ENCODE assay signal across 14 cellular contexts in the genomic region with DNA sequence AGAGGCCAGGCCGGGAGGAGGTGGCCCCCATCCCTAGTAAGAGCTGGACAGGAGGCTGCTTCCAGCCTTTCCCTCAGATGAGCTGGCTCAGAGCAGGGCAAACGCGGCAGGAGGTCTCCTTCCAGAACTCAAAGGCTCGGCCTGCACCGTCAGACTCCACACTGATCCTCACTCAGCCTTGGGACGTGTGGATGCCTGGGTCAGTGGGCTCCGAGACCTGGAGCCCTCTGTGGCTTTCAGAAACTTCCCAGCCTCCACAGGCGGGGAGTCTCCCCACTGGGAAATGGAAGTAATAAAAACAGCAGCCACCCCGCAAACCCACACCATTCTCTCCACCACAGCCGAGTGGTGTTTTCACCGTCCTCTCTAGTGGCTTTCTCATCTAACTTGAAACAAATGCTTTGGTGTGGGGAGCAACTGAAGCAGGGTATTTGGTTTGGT. TPM values are rescaled to one million over a fixed set of nuclear protein-coding genes. Genes with fewer than 3 reads are reported as not detected.
DNase-seq lines count a peak whose midpoint lies in the region; ATAC-seq, FAIRE-seq and TF ChIP-seq lines count a peak whose summit lies in the region.
"Had no signal": no experiment of that assay in that cellular context is flagged by ENCODE, and none has a peak within 500 bp of the region (broad histone marks: within the 10 kb centered on the region; RNA-seq: fewer than 3 reads in every experiment).

No MANE protein-coding gene starts in this region.

- no peak for TF ChIP-seq POLR2A in IMR-90 (IDR thresholded peaks at IDR 0.05; ENCODE audit: low read depth, low read length)
- TF ChIP-seq POLR2A in GM12878 (IDR thresholded peaks at IDR 0.05; ENCODE audit: low read depth, low read length): no peak

- peak in 1 of 7 experiments; percentile 21 for DNase-seq in CD8-positive, alpha-beta T cell
- DNase-seq in IMR-90 (no peak), GM12878 (ENCODE audit: low read depth, low spot score) (no peak), osteoblast (ENCODE audit: insufficient read length, low spot score, missing footprints) (no peak), ACHN (no peak), kidney glomerular epithelial cell (lab: John Stamatoyannopoulos, UW) (no peak), NCI-H1105 (lab: John Stamatoyannopoulos, UW) (no peak)
- DNase-seq: foreskin keratinocyte, left lung, MG63, NCI-H2081 treated with DMSO at 0.1 percent for 48 hours, testis had no signal

- BruUV-seq in IMR-90 (replicated peaks; lab: Mats Ljungman, UMichigan) (no TSS peak), GM12878 (replicated peaks; lab: Mats Ljungman, UMichigan) (no TSS peak)

- SMC1A ChIA-PET in GM12878 (lab: Charles Lee; ENCODE audit: uncharacterized antibody, unreplicated experiment): interaction anchor here (2.8 to 3.0 kb wide), 2 partner anchors 13 to 54 kb away, joined by 9 to 15 read pairs; partner anchors contain the start of gene INPP5D

- no peaks in the 10 kb centered on the region for H3K79me1 ChIP-seq in IMR-90 (ENCODE audit: low read depth in 1 of 2, low read length in 2 of 2)

- dilution Hi-C loops in IMR-90 (cut with HindIII; ENCODE audit: low sequenced_read_pairs, unreplicated experiment): no loop called here

- intact Hi-C loops in CD8-positive, alpha-beta T cell (cut with DNase I, micrococcal nuclease): no loop called here
- intact Hi-C loops in IMR-90 (cut with micrococcal nuclease) (no loop called here), GM12878 (cut with micrococcal nuclease; ENCODE audit: unreplicated experiment) (no loop called here)

- TF ChIP-seq EP300 in GM12878 (IDR thresholded peaks at IDR 0.05; ENCODE audit: borderline replicate concordance in 1 of 2, control insufficient read depth in 1 of 2, low read depth in 2 of 2, low read length in 2 of 2): no peak

- no peaks in the 10 kb centered on the region for H3K9me1 ChIP-seq in IMR-90 (ENCODE audit: insufficient read depth, low read length)

- H3K36me3 Mint-ChIP-seq in CD8-positive, alpha-beta T cell: peaks cover 43% of the 10 kb centered on the region

- no peak overlapping the region for H3K4me2 ChIP-seq in IMR-90 (ENCODE audit: low read depth, low read length)
- H3K4me2 ChIP-seq in GM12878 (ENCODE audit: control insufficient read depth, insufficient read depth): no peak overlapping the region
- no peak overlapping the region for H3K4me2 ChIP-seq in osteoblast (ENCODE audit: insufficient read depth, low read length)

- no peak overlapping the region for H4K91ac ChIP-seq in IMR-90 (ENCODE audit: insufficient read depth, low read depth, low read length)

- H4K20me1 ChIP-seq in IMR-90 (ENCODE audit: insufficient read depth, low read length): no peaks in the 10 kb centered on the region
- H4K20me1 ChIP-seq in GM12878 (ENCODE audit: control insufficient read depth, insufficient read depth): peaks cover 3% of the 10 kb centered on the region; the same call in 1 of the 2 replicates
- H4K20me1 ChIP-seq in osteoblast (ENCODE audit: insufficient read depth, low read length): no peaks in the 10 kb centered on the region

- H3K36me3 ChIP-seq in CD8-positive, alpha-beta T cell (ENCODE audit: insufficient read depth, low read length): no peaks in the 10 kb centered on the region
- H3K36me3 ChIP-seq in IMR-90 (ENCODE audit: control insufficient read depth, insufficient read depth, low read length) (no peaks in the 10 kb centered on the region), GM12878 (ENCODE audit: control insufficient read depth in 2 of 2, insufficient read depth in 2 of 2, low read length in 1 of 2) (peaks cover 16 to 26% of the 10 kb centered on the region in 2 experiments; a peak in 3 of 4 replicates), osteoblast (ENCODE audit: insufficient read depth, low read length) (no peaks in the 10 kb centered on the region)
- H3K36me3 ChIP-seq: MG63 had no signal

- no peak overlapping the region for H3K23ac ChIP-seq in IMR-90 (ENCODE audit: low read depth, low read length)

- CTCF ChIA-PET in CD8-positive, alpha-beta T cell (lab: Charles Lee): interaction anchor here (0.8 to 2.4 kb wide), 2 partner anchors 60 to 197 kb away, joined by 3 to 13 read pairs; no protein-coding TSS in a partner anchor
- CTCF ChIA-PET in IMR-90 (lab: Yijun Ruan, JAX) (no interaction called here), GM12878 (lab: Yijun Ruan, JAX) (interaction anchor here (1.9 kb wide), 1 partner anchor 54 kb away, joined by 7 read pairs; the partner anchor contains the start of gene INPP5D)

- no peak overlapping the region for H2BK120ac ChIP-seq in IMR-90 (ENCODE audit: low read depth, low read length)

- no peak overlapping the region for H3K18ac ChIP-seq in IMR-90 (ENCODE audit: low read depth, low read length)

- no peak for TF ChIP-seq CTCF in CD8-positive, alpha-beta T cell (IDR thresholded peaks at IDR 0.05)
- TF ChIP-seq CTCF in IMR-90 (conservative IDR thresholded peaks at IDR 0.05; ENCODE audit: low read depth, low read length) (no peak), GM12878 (IDR thresholded peaks at IDR 0.05 in 2 of 3, conservative IDR thresholded peaks at IDR 0.05 in 1 of 3; ENCODE audit: control insufficient read depth in 2 of 3, extremely low read depth in 1 of 3, insufficient read depth in 1 of 3, low read depth in 3 of 3, low read length in 3 of 3) (no peak), osteoblast (IDR thresholded peaks at IDR 0.05; ENCODE audit: extremely low read depth, low read depth, low read length) (no peak)

- FAIRE-seq in GM12878 (lab: Jason Lieb, UNC): no peak
- FAIRE-seq: TTC549 had no signal

- H3K4me1 ChIP-seq in CD8-positive, alpha-beta T cell (ENCODE audit: insufficient read depth, low read length): peaks cover 56% of the 10 kb centered on the region
- H3K4me1 ChIP-seq in IMR-90 (ENCODE audit: control insufficient read depth, insufficient read depth, low read length): no peaks in the 10 kb centered on the region
- peaks cover 6% of the 10 kb centered on the region for H3K4me1 ChIP-seq in GM12878 (ENCODE audit: control insufficient read depth, insufficient read depth, low read length)
- H3K4me1 ChIP-seq in osteoblast (ENCODE audit: insufficient read depth, low read length): no peaks in the 10 kb centered on the region
- H3K4me1 ChIP-seq: foreskin keratinocyte, testis had no signal

- H4K8ac ChIP-seq in IMR-90 (ENCODE audit: low read depth in 2 of 2, low read length in 2 of 2): no peak overlapping the region

- no peak overlapping the region for H3K27ac ChIP-seq in CD8-positive, alpha-beta T cell (ENCODE audit: low read depth, low read length)
- H3K27ac ChIP-seq in IMR-90 (ENCODE audit: insufficient read depth, low read length): no peak overlapping the region
- peak overlapping the region; percentile 20; the same call in 1 of the 2 replicates for H3K27ac ChIP-seq in GM12878 (ENCODE audit: control insufficient read depth, insufficient read depth)
- no peak overlapping the region for H3K27ac ChIP-seq in osteoblast (ENCODE audit: low read depth, low read length)
- H3K27ac ChIP-seq: foreskin keratinocyte, left lung, SK-N-MC, testis had no signal

- H3K56ac ChIP-seq in IMR-90 (ENCODE audit: extremely low read depth, insufficient read depth, low read length): no peak overlapping the region

- H3K4me3 ChIP-seq in CD8-positive, alpha-beta T cell (ENCODE audit: low read depth, low read length): peak overlapping the region; percentile 8
- H3K4me3 ChIP-seq in IMR-90 (ENCODE audit: insufficient read depth, low read depth, low read length): no peak overlapping the region
- no peak overlapping the region for H3K4me3 ChIP-seq in GM12878
- no peak overlapping the region for H3K4me3 ChIP-seq in osteoblast (ENCODE audit: insufficient read depth, low read length)
- H3K4me3 ChIP-seq: left lung, MG63, SK-N-MC, testis had no signal

- peaks cover 78% of the 10 kb centered on the region for H3K4me1 Mint-ChIP-seq in CD8-positive, alpha-beta T cell (ENCODE audit: low read depth)

- H2BK20ac ChIP-seq in IMR-90 (ENCODE audit: low read depth, low read length): no peak overlapping the region

- H3K27me3 ChIP-seq in CD8-positive, alpha-beta T cell (ENCODE audit: insufficient read depth, low read length): no peaks in the 10 kb centered on the region
- H3K27me3 ChIP-seq in IMR-90 (ENCODE audit: control insufficient read depth, insufficient read depth, low read length) (peaks cover 7% of the 10 kb centered on the region), GM12878 (replicated peaks in 1 of 2; ENCODE audit: control insufficient read depth in 2 of 2, insufficient read depth in 2 of 2, low read length in 1 of 2) (no peaks in the 10 kb centered on the region), osteoblast (ENCODE audit: insufficient read depth, low read length) (peaks cover 7% of the 10 kb centered on the region)
- H3K27me3 ChIP-seq: left lung, MG63, testis had no signal

- H2BK5ac ChIP-seq in IMR-90 (ENCODE audit: low read depth, low read length, poor library complexity, severe bottlenecking): no peak overlapping the region

- peak overlapping the region; percentile 60 for H3K27ac Mint-ChIP-seq in CD8-positive, alpha-beta T cell

- H2AFZ ChIP-seq in IMR-90 (replicated peaks; ENCODE audit: low read length, poor library complexity) (peak overlapping the region; percentile 7), GM12878 (ENCODE audit: control insufficient read depth, low read depth, low read length) (no peak overlapping the region), osteoblast (ENCODE audit: low read length) (peak overlapping the region; percentile 47)

- H3K9me3 ChIP-seq in CD8-positive, alpha-beta T cell (ENCODE audit: low read length): no peaks in the 10 kb centered on the region
- H3K9me3 ChIP-seq in IMR-90 (ENCODE audit: control insufficient read depth, insufficient read depth, low read length): no peaks in the 10 kb centered on the region
- H3K9me3 ChIP-seq in GM12878 (replicated peaks; ENCODE audit: control insufficient read depth, insufficient read depth, low read length): no peaks in the 10 kb centered on the region
- no peaks in the 10 kb centered on the region for H3K9me3 ChIP-seq in osteoblast (ENCODE audit: low read depth, low read length)
- H3K9me3 ChIP-seq: left lung, MG63, testis had no signal

- no peak overlapping the region for H3K4ac ChIP-seq in IMR-90 (ENCODE audit: low read depth, low read length)

- H3K14ac ChIP-seq in IMR-90 (replicated peaks; ENCODE audit: low read depth, low read length): no peak overlapping the region

- RAD21 ChIA-PET in GM12878 (lab: Charles Lee; ENCODE audit: unreplicated experiment): interaction anchor here (1.7 to 2.4 kb wide), 2 partner anchors 10 to 13 kb away, joined by 6 to 12 read pairs; no protein-coding TSS in a partner anchor

- H3K79me2 ChIP-seq in GM12878 (ENCODE audit: control insufficient read depth, insufficient read depth, low read length) (peaks cover 52% of the 10 kb centered on the region), osteoblast (ENCODE audit: insufficient read depth, low read length) (no peaks in the 10 kb centered on the region)

- in situ Hi-C loops in IMR-90 (cut with MboI; ENCODE audit: low sequenced_read_pairs) (no loop called here), GM12878 (cut with MboI) (no loop called here), ACHN (cut with HindIII; ENCODE audit: low pct_ligation_motif_present, low pct_unique_long_range_greater_than_20kb, low sequenced_read_pairs) (no loop called here)

- no peaks in the 10 kb centered on the region for H3K27me3 Mint-ChIP-seq in CD8-positive, alpha-beta T cell (ENCODE audit: low read depth)

- no peak overlapping the region for H2AK9ac ChIP-seq in IMR-90 (replicated peaks; ENCODE audit: low read depth, low read length, poor library complexity)

- no peaks in the 10 kb centered on the region for H3K9me3 Mint-ChIP-seq in CD8-positive, alpha-beta T cell

- POLR2A ChIA-PET in CD8-positive, alpha-beta T cell (lab: Charles Lee): no interaction called here
- POLR2A ChIA-PET in IMR-90 (lab: Charles Lee; ENCODE audit: unreplicated experiment): no interaction called here
- POLR2A ChIA-PET in GM12878 (lab: Charles Lee): interaction anchor here (0.6 to 1.7 kb wide), 3 partner anchors 10 to 127 kb away, joined by 4 to 5 read pairs (median 5); no protein-coding TSS in a partner anchor

- peak; percentile 65 for ATAC-seq in CD8-positive, alpha-beta T cell
- ATAC-seq in IMR-90 (ENCODE audit: low read depth) (no peak), GM12878 (peak; percentile 42)
- ATAC-seq: foreskin keratinocyte, left lung had no signal

- H2AK5ac ChIP-seq in IMR-90 (ENCODE audit: low read depth, low read length): no peak overlapping the region

- peak overlapping the region; percentile 58 for H3K4me3 Mint-ChIP-seq in CD8-positive, alpha-beta T cell

- H2BK15ac ChIP-seq in IMR-90 (ENCODE audit: low read depth, low read length): no peak overlapping the region

- H3K9ac ChIP-seq in IMR-90 (ENCODE audit: low read depth, low read length): no peak overlapping the region
- 0 out of 2 replicates have a peak overlapping the region, but pooled peaks have one; percentile 4 for H3K9ac ChIP-seq in GM12878 (ENCODE audit: control insufficient read depth, insufficient read depth, low read length)

- 75% methylated on average over 1 of the region's 11 CpGs; no CpG with 5 or more reads in 1 of the 2 experiments for WGBS in IMR-90 (ENCODE audit: extremely low coverage in 2 of 2, insufficient read length in 1 of 2), 2 experiments
- 82% methylated on average over 11 of the region's 11 CpGs for WGBS in GM12878 (ENCODE audit: insufficient coverage, insufficient replicate concordance, low lambda C conversion rate, missing lambda C conversion rate)

- TF ChIP-seq RAD21 in IMR-90 (IDR thresholded peaks at IDR 0.05; ENCODE audit: low read length): no peak
- no peak for TF ChIP-seq RAD21 in GM12878 (IDR thresholded peaks at IDR 0.05; ENCODE audit: insufficient read depth, low read depth, low read length)

- H4K5ac ChIP-seq in IMR-90 (ENCODE audit: low read depth, low read length): no peak overlapping the region

RNA-seq across cellular contexts. Expression of gene INPP5D, which starts 54.3 kb away (rescaled TPM):
- 100 to 1,000 TPM; 105 to 121 TPM for total RNA-seq in CD8-positive, alpha-beta T cell
- total RNA-seq in IMR-90 (2012; rRNA removed) (under 0.01 and 0.18 TPM in 2 replicates), GM12878 (2014; rRNA removed) (66.2 and 89.5 TPM in 2 replicates), GM12878 (2014; rRNA removed; fragmentation: Illumina TruSeq; extraction: Trizol) (64.9 and 74.6 TPM in 2 replicates), GM12878 (2021) (126 and 139 TPM in 2 replicates), osteoblast (under 0.01 TPM in 2 replicates)
- polyA plus RNA-seq in IMR-90 (2012; rRNA removed) (0.09 and 0.29 TPM in 2 replicates), GM12878 (2011; rRNA removed) (24.3 and 43.0 TPM in 2 replicates), GM12878 (2014; fragmentation: Illumina TruSeq; extraction: Trizol) (78.1 and 101 TPM in 2 replicates), GM12878 (2014; fragmentation: Nextera tagmentation; extraction: Ambion mirVana) (10 to 100 TPM; 11.8 to 19.4 TPM), GM12878 (2014; rRNA removed) (88.1 and 102 TPM in 2 replicates), GM12878 (2016; fragmentation: Nextera tagmentation; extraction: Ambion mirVana) (100 to 1,000 TPM; 101 to 104 TPM)
- 0.14 and 0.18 TPM in 2 replicates for polyA plus RNA-seq in IMR-90 (2012; cell fraction: cytosol; rRNA removed)
- polyA plus RNA-seq in IMR-90 (2012; cell fraction: nucleus; rRNA removed; ENCODE audit: low replicate concordance): 0.52 and 1.9 TPM in 2 replicates
- 345 and 366 TPM in 2 replicates for total RNA-seq in GM12878 (2013; cell fraction: nucleolus; rRNA removed)
- polyA plus RNA-seq in GM12878 (2011; ENCODE audit: low read depth): 51.0 TPM
- 39.4 and 45.6 TPM in 2 replicates for polyA plus RNA-seq in GM12878 (2011; cell fraction: cytosol; rRNA removed)
- polyA plus RNA-seq in GM12878 (2011; cell fraction: nucleus; rRNA removed): 143 and 184 TPM in 2 replicates
- polyA plus RNA-seq in GM12878 (2012): 79.5 and 83.6 TPM in 2 replicates
- polyA minus RNA-seq in GM12878 (2011; rRNA and poly(A)+ RNA removed): 142 and 157 TPM in 2 replicates
- 40.2 and 55.8 TPM in 2 replicates for polyA minus RNA-seq in GM12878 (2011; cell fraction: cytosol; rRNA and poly(A)+ RNA removed)
- 114 and 175 TPM in 2 replicates for polyA minus RNA-seq in GM12878 (2011; cell fraction: nucleus; rRNA and poly(A)+ RNA removed)

Comparison
In these comparisons a context has a peak if more than half of its experiments do, and no peak if none do; other contexts are left out.
1. RNA of gene INPP5D, which starts 54.3 kb away (total RNA-seq): 105 to 121 TPM in CD8-positive, alpha-beta T cell and 64.9 to 366 TPM in GM12878; under 0.01 to 0.18 TPM in IMR-90 and under 0.01 TPM in osteoblast; every median in the first group is over 10 times any median in the second.